Comparison of ENCODE assay signal across 10 cellular contexts in genomic region chr6:170296746-170297576, GRCh38. TPM values are rescaled to one million over a fixed set of nuclear protein-coding genes. Genes with fewer than 3 reads are reported as not detected.
DNase-seq lines count a peak whose midpoint lies in the region; ATAC-seq and TF ChIP-seq lines count a peak whose summit lies in the region.
"Had no signal": no experiment of that assay in that cellular context is flagged by ENCODE, and none has a peak within 500 bp of the region (broad histone marks: within the 10 kb centered on the region; RNA-seq: fewer than 3 reads in every experiment).

No MANE protein-coding gene starts in this region.

- peaks cover 0 to 6% of the 10 kb centered on the region in 2 donors for H3K9me3 ChIP-seq in breast epithelium
- H3K9me3 ChIP-seq in mammary epithelial cell (replicated peaks; ENCODE audit: insufficient read depth, low read length): no peaks in the 10 kb centered on the region

- BruUV-seq in mammary epithelial cell (replicated peaks; lab: Mats Ljungman, UMichigan): no TSS peak

- no peak for TF ChIP-seq CTCF in breast epithelium (IDR thresholded peaks at IDR 0.05)
- no peak for TF ChIP-seq CTCF in mammary epithelial cell (conservative IDR thresholded peaks at IDR 0.05 in 1 of 2, IDR thresholded peaks at IDR 0.05 in 1 of 2; ENCODE audit: extremely low read depth in 1 of 2, insufficient read depth in 1 of 2, low read depth in 1 of 2, low read length in 2 of 2)
- no peak for TF ChIP-seq CTCF in WTC11 (IDR thresholded peaks at IDR 0.05)
- TF ChIP-seq CTCF in type B pancreatic cell (conservative IDR thresholded peaks at IDR 0.05): peak; percentile 51

- POLR2A ChIA-PET in WTC11 (lab: Charles Lee): no interaction called here

- no peak overlapping the region for H3K9ac ChIP-seq in mammary epithelial cell (ENCODE audit: insufficient read depth, low read length)

- 85% methylated on average over 19 of the region's 67 CpGs for WGBS in mammary epithelial cell (ENCODE audit: low coverage, missing lambda C conversion rate)

- H3K4me3 ChIP-seq in breast epithelium (peak overlapping the region in 2 of 3 donors; percentile 59 to 78), mammary epithelial cell (replicated peaks in 1 of 3; ENCODE audit: insufficient read depth in 1 of 3, low read depth in 2 of 3, low read length in 3 of 3) (no peak overlapping the region)

- in situ Hi-C loops in mammary epithelial cell (cut with MboI; ENCODE audit: low sequenced_read_pairs in 2 of 2): loop anchor here in 1 of 2 donors (10.0 to 25.0 kb wide), 3 partner anchors 218 to 460 kb away; no protein-coding TSS in a partner anchor

- H3K27me3 ChIP-seq in breast epithelium (peaks cover 0 to 30% of the 10 kb centered on the region in 2 donors), mammary epithelial cell (ENCODE audit: insufficient read depth, low read length) (no peaks in the 10 kb centered on the region)

- peaks cover 8 to 11% of the 10 kb centered on the region in 2 donors for H3K4me1 ChIP-seq in breast epithelium
- H3K4me1 ChIP-seq in mammary epithelial cell (ENCODE audit: insufficient read depth, low read length): peaks cover 25% of the 10 kb centered on the region

- intact Hi-C loops in breast epithelium (cut with DNase I; ENCODE audit: low total_unique reads) (no loop called here), mammary epithelial cell (cut with micrococcal nuclease) (no loop called here)

- no peak overlapping the region for H3K27ac ChIP-seq in breast epithelium
- no peak overlapping the region for H3K27ac ChIP-seq in mammary epithelial cell (ENCODE audit: insufficient read depth, low read depth, low read length)

- no peak overlapping the region for H3K4me2 ChIP-seq in mammary epithelial cell (ENCODE audit: insufficient read depth, low read depth, low read length)

- H3K9me3 Mint-ChIP-seq in WTC11 (peaks cover 33% of the 10 kb centered on the region), type B pancreatic cell (peaks cover 7% of the 10 kb centered on the region)
- H3K9me3 Mint-ChIP-seq in activated T-cell treated with anti-CD3 and anti-CD28 coated beads, Interleukin-2, amount 50 U/mL, for 72 hours: peaks cover 5 to 6% of the 10 kb centered on the region in 2 donors

- H3K36me3 ChIP-seq in breast epithelium (no peaks in the 10 kb centered on the region), mammary epithelial cell (ENCODE audit: insufficient read depth, low read length) (no peaks in the 10 kb centered on the region)

- TF ChIP-seq POLR2A in breast epithelium (IDR thresholded peaks at IDR 0.05): no peak

- H2AFZ ChIP-seq in mammary epithelial cell (ENCODE audit: low read depth, low read length): no peak overlapping the region

- dilution Hi-C loops in mammary epithelial cell (cut with HindIII; ENCODE audit: low sequenced_read_pairs): no loop called here

- no peaks in the 10 kb centered on the region for H3K79me2 ChIP-seq in mammary epithelial cell (ENCODE audit: insufficient read depth, low read length)

- H3K27me3 Mint-ChIP-seq in WTC11 (ENCODE audit: low read depth) (peaks cover 88% of the 10 kb centered on the region), type B pancreatic cell (peaks cover 77% of the 10 kb centered on the region)
- H3K27me3 Mint-ChIP-seq in activated T-cell treated with anti-CD3 and anti-CD28 coated beads, Interleukin-2, amount 50 U/mL, for 72 hours (ENCODE audit: low read depth): peaks cover 77% of the 10 kb centered on the region

- DNase-seq in breast epithelium (ENCODE audit: low spot score in 2 of 2) (no peak), mammary epithelial cell (no peak), WTC11 (ENCODE audit: low spot score) (no peak), medulla oblongata (ENCODE audit: extremely low spot score) (peak; percentile 50), type B pancreatic cell (ENCODE audit: extremely low spot score, unreplicated experiment) (no peak), activated gamma-delta T cell (lab: John Stamatoyannopoulos, UW) (no peak)
- DNase-seq in activated T-cell treated with anti-CD3 and anti-CD28 coated beads, Interleukin-2, amount 50 U/mL, for 72 hours: no peak
- DNase-seq: kidney glomerular epithelial cell; stimulated activated CD4-positive, alpha-beta T cell treated with anti-CD3 and anti-CD28 coated beads, Interleukin-12 subunit alpha, Interleukin-12 subunit beta, amount 100 ng/mL, for 4 hours had no signal

- CTCF ChIA-PET in mammary epithelial cell (lab: Charles Lee; ENCODE audit: low non-redundant PET): no interaction called here
- CTCF ChIA-PET in WTC11 (lab: Charles Lee): no interaction called here

- H3K36me3 Mint-ChIP-seq in WTC11 (peaks cover 34% of the 10 kb centered on the region), type B pancreatic cell (peaks cover 12% of the 10 kb centered on the region)
- H3K36me3 Mint-ChIP-seq in activated T-cell treated with anti-CD3 and anti-CD28 coated beads, Interleukin-2, amount 50 U/mL, for 72 hours (ENCODE audit: insufficient read depth in 2 of 2): peaks cover 5 to 9% of the 10 kb centered on the region in 2 donors

- H3K4me3 Mint-ChIP-seq in WTC11 (peak overlapping the region; percentile 50), type B pancreatic cell (peak overlapping the region; percentile 64)
- peak overlapping the region in 1 of 2 donors; percentile 45 for H3K4me3 Mint-ChIP-seq in activated T-cell treated with anti-CD3 and anti-CD28 coated beads, Interleukin-2, amount 50 U/mL, for 72 hours

- no peaks in the 10 kb centered on the region for H4K20me1 ChIP-seq in mammary epithelial cell (ENCODE audit: insufficient read depth, low read length)

- ATAC-seq in WTC11: no peak
- no peak for ATAC-seq in activated T-cell treated with anti-CD3 and anti-CD28 coated beads, Interleukin-2, amount 50 U/mL, for 72 hours (replicated peaks in 1 of 2)
- ATAC-seq in GM21381 (IDR thresholded peaks at IDR 0.05; ENCODE audit: unreplicated experiment): no peak

- H3K4me1 Mint-ChIP-seq in WTC11 (peaks cover 47% of the 10 kb centered on the region), type B pancreatic cell (ENCODE audit: unreplicated experiment) (peaks cover 26% of the 10 kb centered on the region)
- H3K4me1 Mint-ChIP-seq in activated T-cell treated with anti-CD3 and anti-CD28 coated beads, Interleukin-2, amount 50 U/mL, for 72 hours (ENCODE audit: low read depth): peaks cover 44% of the 10 kb centered on the region

- no peak overlapping the region for H3K27ac Mint-ChIP-seq in WTC11
- H3K27ac Mint-ChIP-seq in type B pancreatic cell: no peak overlapping the region
- H3K27ac Mint-ChIP-seq in activated T-cell treated with anti-CD3 and anti-CD28 coated beads, Interleukin-2, amount 50 U/mL, for 72 hours: no peak overlapping the region

TF ChIP-seq in WTC11, 78 proteins besides CTCF, POLR2A, EP300 and RAD21 (continues in another document):
- no peak for TF ChIP-seq NFATC4 (CRISPR knock-in tag; IDR thresholded peaks at IDR 0.05)
- no peak for TF ChIP-seq ZNF317 (CRISPR knock-in tag; IDR thresholded peaks at IDR 0.05; ENCODE audit: borderline replicate concordance, low read depth)
- TF ChIP-seq ESRRA (CRISPR knock-in tag; IDR thresholded peaks at IDR 0.05; ENCODE audit: borderline replicate concordance): peak; percentile 36; the same call in 1 of the 2 replicates
- TF ChIP-seq MYBL2 (CRISPR knock-in tag; IDR thresholded peaks at IDR 0.05): no peak
- TF ChIP-seq IRF2 (CRISPR knock-in tag; IDR thresholded peaks at IDR 0.05; ENCODE audit: borderline replicate concordance, low read depth): no peak
- TF ChIP-seq ZBTB21 (CRISPR knock-in tag; IDR thresholded peaks at IDR 0.05; ENCODE audit: borderline replicate concordance): peak; percentile 30; the same call in 1 of the 2 replicates
- no peak for TF ChIP-seq NFE2L1 (CRISPR knock-in tag; IDR thresholded peaks at IDR 0.05)
- 0 out of 2 replicates have a peak, but pooled peaks have one; percentile 9 for TF ChIP-seq NR2C2 (CRISPR knock-in tag; IDR thresholded peaks at IDR 0.05)
- peak; percentile 84 for TF ChIP-seq ZNF423 (CRISPR knock-in tag; IDR thresholded peaks at IDR 0.05)
- TF ChIP-seq EMX1 (CRISPR knock-in tag; IDR thresholded peaks at IDR 0.05): no peak
- TF ChIP-seq NFYB (CRISPR knock-in tag; conservative IDR thresholded peaks at IDR 0.05; ENCODE audit: low read depth): no peak
- 0 out of 2 replicates have a peak, but pooled peaks have one; percentile 30 for TF ChIP-seq PREB (CRISPR knock-in tag; IDR thresholded peaks at IDR 0.05; ENCODE audit: borderline replicate concordance)
- no peak for TF ChIP-seq ZNF121 (CRISPR knock-in tag; IDR thresholded peaks at IDR 0.05)
- TF ChIP-seq ZNF138 (CRISPR knock-in tag; conservative IDR thresholded peaks at IDR 0.05): no peak
- TF ChIP-seq SMAD4 (CRISPR knock-in tag; IDR thresholded peaks at IDR 0.05): no peak
- no peak for TF ChIP-seq CBFB (CRISPR knock-in tag; IDR thresholded peaks at IDR 0.05; ENCODE audit: low read depth)

RNA-seq across cellular contexts. Expression of gene DLL1, which starts 6.1 kb away (rescaled TPM):
- 10 to 100 TPM in 2 of 3 donors, 1 to 10 TPM in 1; 3.8 to 26.9 (median 12.3) TPM for total RNA-seq in breast epithelium
- total RNA-seq in mammary epithelial cell: 10 to 100 TPM; 27.5 to 45.8 TPM
- polyA plus RNA-seq in mammary epithelial cell: 10.9 TPM
- polyA minus RNA-seq in mammary epithelial cell: 8.7 TPM
- 20.6 to 25.3 TPM (median 20.7 TPM) in 3 replicates for total RNA-seq in WTC11 (2021)
- 4.2 and 11.7 TPM in 2 replicates for total RNA-seq in type B pancreatic cell (ENCODE audit: low replicate concordance)
- total RNA-seq in activated T-cell treated with anti-CD3 and anti-CD28 coated beads, Interleukin-2, amount 50 U/mL, for 72 hours: 1 to 10 TPM; 1.7 to 2.3 TPM

RNA-seq across cellular contexts. Expression of gene FAM120B, which starts 9.6 kb away (rescaled TPM):
- total RNA-seq in breast epithelium (10 to 100 TPM; 28.8 to 35.0 (median 33.8) TPM), mammary epithelial cell (10 to 100 TPM; 27.3 to 29.7 TPM), WTC11 (2021) (15.2 to 16.8 TPM (median 15.2 TPM) in 3 replicates), type B pancreatic cell (ENCODE audit: low replicate concordance) (37.7 and 40.5 TPM in 2 replicates)
- 11.3 TPM for polyA plus RNA-seq in mammary epithelial cell
- 45.2 TPM for polyA minus RNA-seq in mammary epithelial cell
- 10 to 100 TPM; 17.2 to 23.2 TPM for total RNA-seq in activated T-cell treated with anti-CD3 and anti-CD28 coated beads, Interleukin-2, amount 50 U/mL, for 72 hours

Comparison
In these comparisons a context has a peak if more than half of its experiments do, and no peak if none do; other contexts are left out.
1. H3K4me3 ChIP-seq: peak in breast epithelium (2 of 3); none in mammary epithelial cell (0 of 3).